Comparison of ENCODE assay signal across 12 cellular contexts in the genomic region with DNA sequence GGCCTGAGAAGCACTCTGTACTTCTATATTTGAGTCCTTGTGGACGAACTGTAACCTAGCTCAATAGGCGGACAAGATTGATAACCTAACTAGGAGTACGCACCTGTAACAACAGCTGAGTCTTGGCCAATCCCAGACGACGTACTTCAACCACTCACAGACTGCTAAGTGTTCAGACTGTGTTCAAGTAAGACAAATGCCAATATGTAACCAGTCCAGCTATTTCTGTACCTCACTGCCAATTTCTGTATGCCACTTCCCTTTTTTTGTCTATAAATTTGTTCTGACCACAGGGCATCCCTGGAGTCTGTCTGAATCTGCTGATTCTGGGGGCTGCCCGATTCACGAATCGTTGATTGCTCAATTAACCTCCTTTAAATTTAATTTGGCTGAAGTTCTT. TPM values are rescaled to one million over a fixed set of nuclear protein-coding genes. Genes with fewer than 3 reads are reported as not detected.
DNase-seq lines count a peak whose midpoint lies in the region; ATAC-seq and TF ChIP-seq lines count a peak whose summit lies in the region.
"Had no signal": no experiment of that assay in that cellular context is flagged by ENCODE, and none has a peak within 500 bp of the region (broad histone marks: within the 10 kb centered on the region; RNA-seq: fewer than 3 reads in every experiment).

No MANE protein-coding gene starts in this region.

- peak overlapping the region; percentile 45 for H3K4me3 ChIP-seq in OCI-LY3 (ENCODE audit: low read length)
- H3K4me3 ChIP-seq: right lobe of liver had no signal

- ATAC-seq in GM18498 (IDR thresholded peaks at IDR 0.05; ENCODE audit: unreplicated experiment) = peak; percentile 80
- peak; percentile 82 for ATAC-seq in GM19468 (IDR thresholded peaks at IDR 0.05; ENCODE audit: extremely low read depth, unreplicated experiment)
- peak; percentile 67 for ATAC-seq in HG03064 (IDR thresholded peaks at IDR 0.05; ENCODE audit: low read depth, unreplicated experiment)
- no peak for ATAC-seq in activated CD8-positive, alpha-beta memory T cell treated with anti-CD3 and anti-CD28 coated beads, Interleukin-2, amount 10 ng/mL, durations not matched to agents 7 days and 5 days
- ATAC-seq in HG02571 (IDR thresholded peaks at IDR 0.05; ENCODE audit: unreplicated experiment) = no peak
- no peak for ATAC-seq in activated T-cell treated with anti-CD3 and anti-CD28 coated beads, Interleukin-2, amount 50 U/mL, for 72 hours (replicated peaks in 1 of 2)
- ATAC-seq: right lobe of liver had no signal

- no peaks in the 10 kb centered on the region for H3K36me3 Mint-ChIP-seq in activated CD8-positive, alpha-beta memory T cell treated with anti-CD3 and anti-CD28 coated beads, Interleukin-2, amount 10 ng/mL, durations not matched to agents 7 days and 5 days
- H3K36me3 Mint-ChIP-seq in activated T-cell treated with anti-CD3 and anti-CD28 coated beads, Interleukin-2, amount 50 U/mL, for 72 hours (ENCODE audit: insufficient read depth in 2 of 2) = no peaks in the 10 kb centered on the region
- H3K36me3 Mint-ChIP-seq: activated CD4-positive, alpha-beta memory T cell treated with anti-CD3 and anti-CD28 coated beads for 36 hours; CD14-positive monocyte had no signal

- no peak overlapping the region for H3K4me3 Mint-ChIP-seq in activated CD8-positive, alpha-beta memory T cell treated with anti-CD3 and anti-CD28 coated beads, Interleukin-2, amount 10 ng/mL, durations not matched to agents 7 days and 5 days
- no peak overlapping the region for H3K4me3 Mint-ChIP-seq in activated T-cell treated with anti-CD3 and anti-CD28 coated beads, Interleukin-2, amount 50 U/mL, for 72 hours
- H3K4me3 Mint-ChIP-seq: activated CD4-positive, alpha-beta memory T cell treated with anti-CD3 and anti-CD28 coated beads for 36 hours had no signal

- peaks cover 9% of the 10 kb centered on the region for H3K4me1 Mint-ChIP-seq in activated CD8-positive, alpha-beta memory T cell treated with anti-CD3 and anti-CD28 coated beads, Interleukin-2, amount 10 ng/mL, durations not matched to agents 7 days and 5 days
- peaks cover 12% of the 10 kb centered on the region for H3K4me1 Mint-ChIP-seq in activated T-cell treated with anti-CD3 and anti-CD28 coated beads, Interleukin-2, amount 50 U/mL, for 72 hours (ENCODE audit: low read depth)

- H3K4me2 ChIP-seq in OCI-LY3 (ENCODE audit: low read length) = peak overlapping the region; percentile 63

- H3K4me1 ChIP-seq in OCI-LY3 (ENCODE audit: low read length) = peaks cover 40% of the 10 kb centered on the region
- H3K4me1 ChIP-seq: right lobe of liver had no signal

- TF ChIP-seq CTCF in OCI-LY3 (IDR thresholded peaks at IDR 0.05; ENCODE audit: low read depth, low read length) = no peak

- no peaks in the 10 kb centered on the region for H3K27me3 ChIP-seq in OCI-LY3 (ENCODE audit: low read depth, low read length)
- H3K27me3 ChIP-seq: right lobe of liver had no signal

- DNase-seq in activated CD8-positive, alpha-beta memory T cell treated with anti-CD3 and anti-CD28 coated beads, Interleukin-2, amount 10 ng/mL, durations not matched to agents 7 days and 5 days = no peak
- no peak for DNase-seq in activated T-cell treated with anti-CD3 and anti-CD28 coated beads, Interleukin-2, amount 50 U/mL, for 72 hours
- no peak for DNase-seq in foreskin melanocyte
- DNase-seq: activated CD4-positive, alpha-beta memory T cell treated with anti-CD3 and anti-CD28 coated beads for 36 hours; NCI-H2029 treated with DMSO at 0.1 percent for 48 hours; right lobe of liver had no signal

- H3K9ac ChIP-seq in OCI-LY3 (ENCODE audit: low read length) = peak overlapping the region; percentile 19

- no peak overlapping the region for H3K27ac Mint-ChIP-seq in activated CD8-positive, alpha-beta memory T cell treated with anti-CD3 and anti-CD28 coated beads, Interleukin-2, amount 10 ng/mL, durations not matched to agents 7 days and 5 days
- H3K27ac Mint-ChIP-seq in activated T-cell treated with anti-CD3 and anti-CD28 coated beads, Interleukin-2, amount 50 U/mL, for 72 hours = no peak overlapping the region
- H3K27ac Mint-ChIP-seq: activated CD4-positive, alpha-beta memory T cell treated with anti-CD3 and anti-CD28 coated beads for 36 hours; CD14-positive monocyte had no signal

- CTCF ChIA-PET in activated CD8-positive, alpha-beta memory T cell treated with anti-CD3 and anti-CD28 coated beads, Interleukin-2, amount 10 ng/mL, durations not matched to agents 7 days and 5 days (lab: Charles Lee) = no interaction called here

- H3K9me3 ChIP-seq in OCI-LY3 (ENCODE audit: insufficient read depth, low read length) = no peaks in the 10 kb centered on the region
- H3K9me3 ChIP-seq: right lobe of liver had no signal

- H4K20me1 ChIP-seq in OCI-LY3 (ENCODE audit: insufficient read depth, low read length) = no peaks in the 10 kb centered on the region

- peak overlapping the region; percentile 24; the same call in 1 of the 2 replicates for H2AFZ ChIP-seq in OCI-LY3 (ENCODE audit: low read depth, low read length)

- H3K79me2 ChIP-seq in OCI-LY3 (ENCODE audit: low read length) = no peaks in the 10 kb centered on the region

- no peaks in the 10 kb centered on the region for H3K9me3 Mint-ChIP-seq in activated CD8-positive, alpha-beta memory T cell treated with anti-CD3 and anti-CD28 coated beads, Interleukin-2, amount 10 ng/mL, durations not matched to agents 7 days and 5 days (ENCODE audit: low read depth)
- H3K9me3 Mint-ChIP-seq in activated T-cell treated with anti-CD3 and anti-CD28 coated beads, Interleukin-2, amount 50 U/mL, for 72 hours = no peaks in the 10 kb centered on the region
- H3K9me3 Mint-ChIP-seq: activated CD4-positive, alpha-beta memory T cell treated with anti-CD3 and anti-CD28 coated beads for 36 hours had no signal

- no peaks in the 10 kb centered on the region for H3K36me3 ChIP-seq in OCI-LY3 (replicated peaks; ENCODE audit: low read depth, low read length)
- H3K36me3 ChIP-seq: right lobe of liver had no signal

- peak overlapping the region; percentile 97 for H3K27ac ChIP-seq in OCI-LY3 (ENCODE audit: low read length)
- H3K27ac ChIP-seq: right lobe of liver had no signal

- H3K27me3 Mint-ChIP-seq in activated CD8-positive, alpha-beta memory T cell treated with anti-CD3 and anti-CD28 coated beads, Interleukin-2, amount 10 ng/mL, durations not matched to agents 7 days and 5 days = peaks cover 10% of the 10 kb centered on the region
- no peaks in the 10 kb centered on the region for H3K27me3 Mint-ChIP-seq in activated T-cell treated with anti-CD3 and anti-CD28 coated beads, Interleukin-2, amount 50 U/mL, for 72 hours (ENCODE audit: low read depth)

RNA-seq across cellular contexts. Expression of a gene that starts 32.2 kb away (rescaled TPM):
- total RNA-seq in activated CD8-positive, alpha-beta memory T cell treated with anti-CD3 and anti-CD28 coated beads, Interleukin-2, amount 10 ng/mL, durations not matched to agents 7 days and 5 days = 1 to 10 TPM in 1 of 2 experiments, under 1 TPM in 1; 0.93 to 6.6 TPM
- 1 to 10 TPM; 4.2 to 5.4 TPM for total RNA-seq in activated T-cell treated with anti-CD3 and anti-CD28 coated beads, Interleukin-2, amount 50 U/mL, for 72 hours

RNA-seq across cellular contexts. Expression of a gene that starts 59.0 kb away (rescaled TPM):
- total RNA-seq in activated CD8-positive, alpha-beta memory T cell treated with anti-CD3 and anti-CD28 coated beads, Interleukin-2, amount 10 ng/mL, durations not matched to agents 7 days and 5 days = 10 to 100 TPM; 27.4 to 47.2 TPM
- total RNA-seq in activated T-cell treated with anti-CD3 and anti-CD28 coated beads, Interleukin-2, amount 50 U/mL, for 72 hours = 10 to 100 TPM; 33.3 to 36.5 TPM

Comparison
In these comparisons a context has a peak if more than half of its experiments do, and no peak if none do; other contexts are left out.
1. ATAC-seq: peak in GM18498 (single experiment), GM19468 (single experiment) and HG03064 (single experiment); none in activated CD8-positive, alpha-beta memory T cell treated with anti-CD3 and anti-CD28 coated beads, Interleukin-2, amount 10 ng/mL, durations not matched to agents 7 days and 5 days (single experiment), HG02571 (single experiment) and activated T-cell treated with anti-CD3 and anti-CD28 coated beads, Interleukin-2, amount 50 U/mL, for 72 hours (0 of 2).